In genomic region chr14:89262041-89262440, GRCh38 we compare ENCODE assay signal across 16 cellular contexts.
DNase-seq lines count a peak whose midpoint lies in the region; ATAC-seq and TF ChIP-seq lines count a peak whose summit lies in the region.
"Had no signal": no experiment of that assay in that cellular context is flagged by ENCODE, and none has a peak within 500 bp of the region (broad histone marks: within the 10 kb centered on the region; RNA-seq: fewer than 3 reads in every experiment).

No MANE protein-coding gene starts in this region.

- TF ChIP-seq POLR2A in IMR-90 (IDR thresholded peaks at IDR 0.05; ENCODE audit: low read depth, low read length), result no peak

- H4K5ac ChIP-seq in IMR-90 (ENCODE audit: low read depth, low read length), result no peak overlapping the region

- H3K18ac ChIP-seq in IMR-90 (ENCODE audit: low read depth, low read length), result no peak overlapping the region

- H3K9ac ChIP-seq in IMR-90 (ENCODE audit: low read depth, low read length), result no peak overlapping the region

- intact Hi-C loops in IMR-90 (cut with micrococcal nuclease), result no loop called here

- dilution Hi-C loops in IMR-90 (cut with HindIII; ENCODE audit: low sequenced_read_pairs, unreplicated experiment), result no loop called here

- peaks cover 31% of the 10 kb centered on the region for H4K20me1 ChIP-seq in IMR-90 (ENCODE audit: insufficient read depth, low read length)

- in situ Hi-C loops in IMR-90 (cut with MboI; ENCODE audit: low sequenced_read_pairs), result no loop called here

- H3K4me3 Mint-ChIP-seq in activated T-cell treated with anti-CD3 and anti-CD28 coated beads, Interleukin-2, amount 50 U/mL, for 72 hours, result no peak overlapping the region
- H3K4me3 Mint-ChIP-seq in activated T-cell treated with anti-CD3 and anti-CD28 coated beads, Interleukin-2, amount 50 U/mL, for 4 hours, result no peak overlapping the region
- no peak overlapping the region for H3K4me3 Mint-ChIP-seq in chondrocyte (ENCODE audit: unreplicated experiment)
- H3K4me3 Mint-ChIP-seq in stimulated activated memory B cell treated with anti-CD40 and anti-IgM and Interleukin-4, amounts not matched to agents 10 μg/mL and 1 μg/mL and 100 μg/mL, for 72 hours, result no peak overlapping the region
- H3K4me3 Mint-ChIP-seq: B cell; CD8-positive, alpha-beta memory T cell had no signal

- POLR2A ChIA-PET in IMR-90 (lab: Charles Lee; ENCODE audit: unreplicated experiment), result no interaction called here

- TF ChIP-seq RAD21 in IMR-90 (IDR thresholded peaks at IDR 0.05; ENCODE audit: low read length), result no peak

- no peak overlapping the region for H2AK5ac ChIP-seq in IMR-90 (ENCODE audit: low read depth, low read length)

- no peak overlapping the region for H2BK120ac ChIP-seq in IMR-90 (ENCODE audit: low read depth, low read length)

- BruUV-seq in IMR-90 (replicated peaks; lab: Mats Ljungman, UMichigan), result no TSS peak

- no peak for ATAC-seq in activated T-cell treated with anti-CD3 and anti-CD28 coated beads, Interleukin-2, amount 50 U/mL, for 72 hours (replicated peaks in 1 of 2)
- no peak for ATAC-seq in activated T-cell treated with anti-CD3 and anti-CD28 coated beads, Interleukin-2, amount 50 U/mL, for 4 hours
- ATAC-seq in IMR-90 (ENCODE audit: low read depth) (no peak), HG02588 (IDR thresholded peaks at IDR 0.05; ENCODE audit: unreplicated experiment) (no peak)
- no peak for ATAC-seq in stimulated activated memory B cell treated with anti-CD40 and anti-IgM and Interleukin-4, amounts not matched to agents 10 μg/mL and 1 μg/mL and 100 μg/mL, for 72 hours
- ATAC-seq: HepG2, PC-3 had no signal

- 89% methylated on average over 4 of the region's 4 CpGs; no CpG with 5 or more reads in 1 of the 2 experiments for WGBS in IMR-90 (ENCODE audit: extremely low coverage in 2 of 2, insufficient read length in 1 of 2), 2 experiments

- H4K8ac ChIP-seq in IMR-90 (ENCODE audit: low read depth in 2 of 2, low read length in 2 of 2), result no peak overlapping the region

- no peak overlapping the region for H3K4me2 ChIP-seq in IMR-90 (ENCODE audit: low read depth, low read length)

- 0 out of 2 replicates have a peak overlapping the region, but pooled peaks have one; percentile 30 for H3K23ac ChIP-seq in IMR-90 (ENCODE audit: low read depth, low read length)

- CTCF ChIA-PET in IMR-90 (lab: Yijun Ruan, JAX), result interaction anchor here (0.6 kb wide), 1 partner anchor 23 kb away, joined by 3 read pairs; no protein-coding TSS in a partner anchor

- H3K36me3 Mint-ChIP-seq in activated T-cell treated with anti-CD3 and anti-CD28 coated beads, Interleukin-2, amount 50 U/mL, for 72 hours (ENCODE audit: insufficient read depth in 2 of 2), result peaks cover 4 to 15% of the 10 kb centered on the region in 2 donors
- H3K36me3 Mint-ChIP-seq in activated T-cell treated with anti-CD3 and anti-CD28 coated beads, Interleukin-2, amount 50 U/mL, for 4 hours (ENCODE audit: insufficient read depth), result peaks cover 15% of the 10 kb centered on the region
- peaks cover 7% of the 10 kb centered on the region for H3K36me3 Mint-ChIP-seq in chondrocyte (ENCODE audit: low read depth)
- H3K36me3 Mint-ChIP-seq in stimulated activated memory B cell treated with anti-CD40 and anti-IgM and Interleukin-4, amounts not matched to agents 10 μg/mL and 1 μg/mL and 100 μg/mL, for 72 hours, result peaks cover 60% of the 10 kb centered on the region

- H2BK5ac ChIP-seq in IMR-90 (ENCODE audit: low read depth, low read length, poor library complexity, severe bottlenecking), result no peak overlapping the region

- peaks cover 61% of the 10 kb centered on the region for H3K4me1 Mint-ChIP-seq in activated T-cell treated with anti-CD3 and anti-CD28 coated beads, Interleukin-2, amount 50 U/mL, for 72 hours (ENCODE audit: low read depth)
- H3K4me1 Mint-ChIP-seq in activated T-cell treated with anti-CD3 and anti-CD28 coated beads, Interleukin-2, amount 50 U/mL, for 4 hours (ENCODE audit: low read depth), result peaks cover 33% of the 10 kb centered on the region
- H3K4me1 Mint-ChIP-seq in chondrocyte (ENCODE audit: low read depth), result peaks cover 40% of the 10 kb centered on the region
- peaks cover 56% of the 10 kb centered on the region for H3K4me1 Mint-ChIP-seq in stimulated activated memory B cell treated with anti-CD40 and anti-IgM and Interleukin-4, amounts not matched to agents 10 μg/mL and 1 μg/mL and 100 μg/mL, for 72 hours

- no peak overlapping the region for H2BK20ac ChIP-seq in IMR-90 (ENCODE audit: low read depth, low read length)

- peak overlapping the region; percentile 59 for H3K27ac Mint-ChIP-seq in activated T-cell treated with anti-CD3 and anti-CD28 coated beads, Interleukin-2, amount 50 U/mL, for 72 hours
- peak overlapping the region; percentile 24 for H3K27ac Mint-ChIP-seq in chondrocyte (ENCODE audit: unreplicated experiment)
- peak overlapping the region; percentile 25 for H3K27ac Mint-ChIP-seq in stimulated activated memory B cell treated with anti-CD40 and anti-IgM and Interleukin-4, amounts not matched to agents 10 μg/mL and 1 μg/mL and 100 μg/mL, for 72 hours
- H3K27ac Mint-ChIP-seq: B cell had no signal

- peaks cover 4% of the 10 kb centered on the region for H3K4me1 ChIP-seq in IMR-90 (ENCODE audit: control insufficient read depth, insufficient read depth, low read length)

- no peak overlapping the region for H2BK15ac ChIP-seq in IMR-90 (ENCODE audit: low read depth, low read length)

- H3K79me1 ChIP-seq in IMR-90 (ENCODE audit: low read depth in 1 of 2, low read length in 2 of 2), result peaks cover 58 to 61% of the 10 kb centered on the region in 2 experiments

- no peak for DNase-seq in activated T-cell treated with anti-CD3 and anti-CD28 coated beads, Interleukin-2, amount 50 U/mL, for 72 hours
- DNase-seq in activated T-cell treated with anti-CD3 and anti-CD28 coated beads, Interleukin-2, amount 50 U/mL, for 4 hours, result no peak
- DNase-seq in IMR-90 (no peak), chondrocyte (ENCODE audit: low spot score) (no peak), C1 segment of cervical spinal cord (lab: John Stamatoyannopoulos, UW) (no peak)
- no peak for DNase-seq in stimulated activated CD4-positive, alpha-beta T cell treated with anti-CD3 and anti-CD28 coated beads, Interleukin-4, amount 100 ng/mL, for 1 hour
- DNase-seq: CD8-positive, alpha-beta memory T cell; GOT3; MG63; NCI-H1092 treated with DMSO at 0.1 percent for 48 hours; NCI-H1694 treated with DMSO at 0.1 percent for 48 hours; PC-3 had no signal

- no peak overlapping the region for H2AFZ ChIP-seq in IMR-90 (replicated peaks; ENCODE audit: low read length, poor library complexity)

- H3K4ac ChIP-seq in IMR-90 (ENCODE audit: low read depth, low read length), result no peak overlapping the region

- H3K27me3 Mint-ChIP-seq in activated T-cell treated with anti-CD3 and anti-CD28 coated beads, Interleukin-2, amount 50 U/mL, for 72 hours (ENCODE audit: low read depth), result no peaks in the 10 kb centered on the region
- no peaks in the 10 kb centered on the region for H3K27me3 Mint-ChIP-seq in activated T-cell treated with anti-CD3 and anti-CD28 coated beads, Interleukin-2, amount 50 U/mL, for 4 hours (ENCODE audit: low read depth)
- H3K27me3 Mint-ChIP-seq in chondrocyte (ENCODE audit: low read depth), result no peaks in the 10 kb centered on the region
- H3K27me3 Mint-ChIP-seq in stimulated activated memory B cell treated with anti-CD40 and anti-IgM and Interleukin-4, amounts not matched to agents 10 μg/mL and 1 μg/mL and 100 μg/mL, for 72 hours, result no peaks in the 10 kb centered on the region
- H3K27me3 Mint-ChIP-seq: B cell; CD8-positive, alpha-beta memory T cell had no signal

- no peaks in the 10 kb centered on the region for H3K9me3 Mint-ChIP-seq in activated T-cell treated with anti-CD3 and anti-CD28 coated beads, Interleukin-2, amount 50 U/mL, for 72 hours
- no peaks in the 10 kb centered on the region for H3K9me3 Mint-ChIP-seq in activated T-cell treated with anti-CD3 and anti-CD28 coated beads, Interleukin-2, amount 50 U/mL, for 4 hours
- H3K9me3 Mint-ChIP-seq in chondrocyte (ENCODE audit: low read depth), result no peaks in the 10 kb centered on the region
- no peaks in the 10 kb centered on the region for H3K9me3 Mint-ChIP-seq in stimulated activated memory B cell treated with anti-CD40 and anti-IgM and Interleukin-4, amounts not matched to agents 10 μg/mL and 1 μg/mL and 100 μg/mL, for 72 hours
- H3K9me3 Mint-ChIP-seq: CD8-positive, alpha-beta memory T cell had no signal

- no peak overlapping the region for H3K14ac ChIP-seq in IMR-90 (replicated peaks; ENCODE audit: low read depth, low read length)

- no peak overlapping the region for H3K4me3 ChIP-seq in IMR-90 (ENCODE audit: insufficient read depth, low read depth, low read length)
- H3K4me3 ChIP-seq: MG63 had no signal

- peaks cover 3% of the 10 kb centered on the region for H3K36me3 ChIP-seq in IMR-90 (ENCODE audit: control insufficient read depth, insufficient read depth, low read length)
- H3K36me3 ChIP-seq: MG63 had no signal

- no peaks in the 10 kb centered on the region for H3K27me3 ChIP-seq in IMR-90 (ENCODE audit: control insufficient read depth, insufficient read depth, low read length)
- H3K27me3 ChIP-seq: MG63 had no signal

- H3K56ac ChIP-seq in IMR-90 (ENCODE audit: extremely low read depth, insufficient read depth, low read length), result no peak overlapping the region

- no peak overlapping the region for H4K91ac ChIP-seq in IMR-90 (ENCODE audit: insufficient read depth, low read depth, low read length)

- no peaks in the 10 kb centered on the region for H3K9me3 ChIP-seq in IMR-90 (ENCODE audit: control insufficient read depth, insufficient read depth, low read length)
- H3K9me3 ChIP-seq: MG63 had no signal

- TF ChIP-seq CTCF in IMR-90 (conservative IDR thresholded peaks at IDR 0.05; ENCODE audit: low read depth, low read length), result no peak
- no peak for TF ChIP-seq CTCF in chondrocyte (IDR thresholded peaks at IDR 0.05)

- no peak overlapping the region for H2AK9ac ChIP-seq in IMR-90 (replicated peaks; ENCODE audit: low read depth, low read length, poor library complexity)

- H3K9me1 ChIP-seq in IMR-90 (ENCODE audit: insufficient read depth, low read length), result peaks cover 15% of the 10 kb centered on the region

- no peak overlapping the region for H3K27ac ChIP-seq in IMR-90 (ENCODE audit: insufficient read depth, low read length)

TF ChIP-seq in IMR-90, 13 proteins besides CTCF, POLR2A, EP300 and RAD21 (continues in another document):
- TF ChIP-seq SMC3 (IDR thresholded peaks at IDR 0.05; ENCODE audit: low read depth, low read length) (no peak), FOS (IDR thresholded peaks at IDR 0.05; ENCODE audit: low read depth, low read length) (no peak), CHD1 (IDR thresholded peaks at IDR 0.05; ENCODE audit: low read depth, low read length) (no peak), NFE2L2 (IDR thresholded peaks at IDR 0.05; ENCODE audit: low read depth, low read length) (no peak), USF2 (IDR thresholded peaks at IDR 0.05; ENCODE audit: low read depth, low read length) (no peak), MXI1 (IDR thresholded peaks at IDR 0.05; ENCODE audit: borderline replicate concordance, low read depth, low read length) (no peak)
